Comparison of ENCODE assay signal across 11 cellular contexts in the genomic region with DNA sequence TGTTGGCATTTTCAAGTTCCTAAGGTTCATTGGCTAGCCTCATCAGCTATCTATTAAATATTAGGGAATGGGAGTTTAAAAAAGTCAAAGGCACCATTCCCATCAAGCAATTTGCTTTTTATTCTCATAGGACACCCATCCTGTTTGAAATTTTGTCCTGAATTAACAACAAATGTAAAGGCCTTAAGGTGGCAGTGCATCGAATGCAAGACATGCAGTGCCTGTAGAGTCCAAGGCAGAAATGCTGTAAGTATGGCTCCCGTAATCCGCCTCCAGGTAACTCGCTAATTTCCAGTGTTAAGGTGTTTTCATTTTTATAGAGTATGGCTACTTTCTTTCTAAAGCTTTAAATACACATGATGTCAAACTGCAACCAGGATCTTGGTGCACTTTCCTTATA.
"Had no signal": no experiment of that assay in that cellular context is flagged by ENCODE, and none has a peak within 500 bp of the region (broad histone marks: within the 10 kb centered on the region; RNA-seq: fewer than 3 reads in every experiment).

No MANE protein-coding gene starts in this region.

- H3K4me3 ChIP-seq: adrenal gland, lower lobe of right lung, thyroid gland, uterus had no signal

- ATAC-seq: esophagus mucosa had no signal

- DNase-seq: activated CD4-positive, alpha-beta T cell treated with anti-CD3 and anti-CD28 coated beads for 4 hours; activated naive CD4-positive, alpha-beta T cell; adrenal gland; left colon; lower lobe of right lung; midbrain; stimulated activated CD4-positive, alpha-beta T cell treated with anti-CD3 and anti-CD28 coated beads, Interleukin-1b, Interleukin-23, amount 100 ng/mL, for 48 hours; T1000; thyroid gland; uterus had no signal
